In genomic region chr6:170291271-170292110, GRCh38 we compare ENCODE assay signal across 8 cellular contexts. TPM values are rescaled to one million over a fixed set of nuclear protein-coding genes. Genes with fewer than 3 reads are reported as not detected.
DNase-seq lines count a peak whose midpoint lies in the region; ATAC-seq and TF ChIP-seq lines count a peak whose summit lies in the region.

No MANE protein-coding gene starts in this region.

- H2AFZ ChIP-seq in neural progenitor cell (replicated peaks) = no peak overlapping the region

- peaks cover 41% of the 10 kb centered on the region for H4K20me1 ChIP-seq in neural progenitor cell (ENCODE audit: low read depth)

- peak overlapping the region in 1 of 2 donors; percentile 55 for H3K4me3 ChIP-seq in CD4-positive, alpha-beta memory T cell (ENCODE audit: low read length in 2 of 2)
- H3K4me3 ChIP-seq in HFF-Myc (replicated peaks; ENCODE audit: low read depth, low read length) (peak overlapping the region; percentile 29; the same call in 1 of the 2 replicates), neural progenitor cell (peak overlapping the region; percentile 94)

- peaks cover 41% of the 10 kb centered on the region for H3K79me2 ChIP-seq in neural progenitor cell (ENCODE audit: low read depth)

- peak overlapping the region; percentile 100 for H3K4me2 ChIP-seq in neural progenitor cell

- peaks cover 28 to 53% (median 38%) of the 10 kb centered on the region in 4 donors for H3K4me1 Mint-ChIP-seq in CD4-positive, alpha-beta memory T cell
- peaks cover 44% of the 10 kb centered on the region for H3K4me1 Mint-ChIP-seq in activated naive CD4-positive, alpha-beta T cell treated with anti-CD3 and anti-CD28 coated beads for 36 hours (ENCODE audit: low read depth)
- H3K4me1 Mint-ChIP-seq in neural progenitor cell = peaks cover 59% of the 10 kb centered on the region

- H3K9me3 Mint-ChIP-seq in CD4-positive, alpha-beta memory T cell = no peaks in the 10 kb centered on the region
- H3K9me3 Mint-ChIP-seq in activated naive CD4-positive, alpha-beta T cell treated with anti-CD3 and anti-CD28 coated beads for 36 hours = no peaks in the 10 kb centered on the region
- H3K9me3 Mint-ChIP-seq in neural progenitor cell = no peaks in the 10 kb centered on the region

- peaks cover 39 to 45% of the 10 kb centered on the region in 2 donors for H3K27me3 Mint-ChIP-seq in CD4-positive, alpha-beta memory T cell
- H3K27me3 Mint-ChIP-seq in activated naive CD4-positive, alpha-beta T cell treated with anti-CD3 and anti-CD28 coated beads for 36 hours (ENCODE audit: low read depth) = peaks cover 46% of the 10 kb centered on the region
- peaks cover 37% of the 10 kb centered on the region for H3K27me3 Mint-ChIP-seq in neural progenitor cell (ENCODE audit: insufficient read depth, low read depth)

- no peak for TF ChIP-seq CTCF in HFF-Myc (IDR thresholded peaks at IDR 0.05; ENCODE audit: low read depth, low read length, missing control alignments)
- TF ChIP-seq CTCF in neural progenitor cell (IDR thresholded peaks at IDR 0.05) = no peak

- H3K4me3 Mint-ChIP-seq in CD4-positive, alpha-beta memory T cell = peak overlapping the region; percentile 88 to 98 (median 90)
- H3K4me3 Mint-ChIP-seq in activated naive CD4-positive, alpha-beta T cell treated with anti-CD3 and anti-CD28 coated beads for 36 hours = peak overlapping the region; percentile 68
- H3K4me3 Mint-ChIP-seq in neural progenitor cell = peak overlapping the region; percentile 96

- H3K36me3 ChIP-seq in CD4-positive, alpha-beta memory T cell (ENCODE audit: insufficient read depth, low read length) = no peaks in the 10 kb centered on the region
- H3K36me3 ChIP-seq in neural progenitor cell = no peaks in the 10 kb centered on the region

- peaks cover 51% of the 10 kb centered on the region for H3K27me3 ChIP-seq in CD4-positive, alpha-beta memory T cell (ENCODE audit: insufficient read depth, low read length)
- H3K27me3 ChIP-seq in neural progenitor cell = peaks cover 60% of the 10 kb centered on the region

- POLR2A ChIA-PET in CD4-positive, alpha-beta memory T cell (lab: Charles Lee; ENCODE audit: partially characterized antibody) = interaction anchor here (0.9 to 5.1 kb wide), 9 partner anchors 11 to 341 kb away, joined by 3 to 47 read pairs (median 8); partner anchors contain the start of gene FAM120B

- H3K27ac Mint-ChIP-seq in CD4-positive, alpha-beta memory T cell = peak overlapping the region; percentile 7 to 84 (median 75)
- no peak overlapping the region for H3K27ac Mint-ChIP-seq in activated naive CD4-positive, alpha-beta T cell treated with anti-CD3 and anti-CD28 coated beads for 36 hours
- peak overlapping the region; percentile 98 for H3K27ac Mint-ChIP-seq in neural progenitor cell

- no peak for ATAC-seq in HG03565 (IDR thresholded peaks at IDR 0.05; ENCODE audit: unreplicated experiment)

- H3F3A ChIP-seq in neural progenitor cell (ENCODE audit: low read depth) = peaks cover 74% of the 10 kb centered on the region

- intact Hi-C loops in CD4-positive, alpha-beta memory T cell (cut with micrococcal nuclease) = loop anchor here (1.0 to 5.0 kb wide), 4 partner anchors 15 to 204 kb away; partner anchors contain the start of gene FAM120B
- intact Hi-C loops in activated naive CD4-positive, alpha-beta T cell treated with anti-CD3 and anti-CD28 coated beads for 36 hours (cut with micrococcal nuclease) = loop anchor here (1.0 to 10.0 kb wide), 13 partner anchors 114 to 1397 kb away; partner anchors contain the start of genes C6orf120 and WDR27
- intact Hi-C loops in head of caudate nucleus (cut with DNase I) = loop anchor here (5.0 to 10.0 kb wide), 3 partner anchors 117 to 459 kb away; no protein-coding TSS in a partner anchor

- H3K36me3 Mint-ChIP-seq in CD4-positive, alpha-beta memory T cell = peaks cover 0 to 7% of the 10 kb centered on the region in 2 donors
- peaks cover 3% of the 10 kb centered on the region for H3K36me3 Mint-ChIP-seq in activated naive CD4-positive, alpha-beta T cell treated with anti-CD3 and anti-CD28 coated beads for 36 hours (ENCODE audit: low read depth)
- H3K36me3 Mint-ChIP-seq in neural progenitor cell = peaks cover 17% of the 10 kb centered on the region

- CTCF ChIA-PET in CD4-positive, alpha-beta memory T cell (lab: Charles Lee; ENCODE audit: partially characterized antibody) = interaction anchor here (1.1 to 6.2 kb wide), 12 partner anchors 12 to 503 kb away, joined by 3 to 31 read pairs (median 5); no protein-coding TSS in a partner anchor
- CTCF ChIA-PET in activated naive CD4-positive, alpha-beta T cell treated with anti-CD3 and anti-CD28 coated beads for 36 hours (lab: Charles Lee) = interaction anchor here (0.6 to 2.8 kb wide), 5 partner anchors 12 to 501 kb away, joined by 3 to 15 read pairs (median 4); partner anchors contain the start of gene FAM120B

- no peaks in the 10 kb centered on the region for H3K9me3 ChIP-seq in CD4-positive, alpha-beta memory T cell (ENCODE audit: control insufficient read depth in 1 of 2, low read length in 2 of 2)
- no peaks in the 10 kb centered on the region for H3K9me3 ChIP-seq in neural progenitor cell (ENCODE audit: low read depth)

- DNase-seq in CD4-positive, alpha-beta memory T cell = peak; percentile 43 to 61 (median 43)
- DNase-seq in HFF-Myc (ENCODE audit: extremely low read depth, low read depth) = no peak
- peak; percentile 87 for DNase-seq in NCI-H526 treated with DMSO at 0.1 percent for 48 hours (lab: John Stamatoyannopoulos, UW)
- DNase-seq in activated naive CD4-positive, alpha-beta T cell treated with anti-CD3 and anti-CD28 coated beads for 36 hours = peak; percentile 69
- peak; percentile 68 to 94 (median 87) for DNase-seq in head of caudate nucleus
- DNase-seq in neural progenitor cell (ENCODE audit: low spot score) = peak; percentile 96
- DNase-seq in cerebellar nuclear complex (lab: John Stamatoyannopoulos, UW) = no peak

- no peak overlapping the region for H3K27ac ChIP-seq in CD4-positive, alpha-beta memory T cell (ENCODE audit: low read depth, low read length)
- H3K27ac ChIP-seq in neural progenitor cell = peak overlapping the region; percentile 91

- peaks cover 61% of the 10 kb centered on the region for H3K4me1 ChIP-seq in CD4-positive, alpha-beta memory T cell (ENCODE audit: insufficient read depth, low read length)
- peaks cover 62% of the 10 kb centered on the region for H3K4me1 ChIP-seq in neural progenitor cell

- H3K9ac ChIP-seq in neural progenitor cell = no peak overlapping the region

RNA-seq across cellular contexts. Expression of gene DLL1, which starts 0.6 kb away (rescaled TPM):
- total RNA-seq in CD4-positive, alpha-beta memory T cell = 1 to 10 TPM; 1.7 to 3.4 TPM
- polyA plus RNA-seq in CD4-positive, alpha-beta memory T cell = under 1 TPM in 1 of 2 donors, not detected in 1; 0.07 TPM
- total RNA-seq in activated naive CD4-positive, alpha-beta T cell treated with anti-CD3 and anti-CD28 coated beads for 36 hours = 1 to 10 TPM; 3.2 to 3.5 TPM
- total RNA-seq in neural progenitor cell (ENCODE audit: low replicate concordance) = 35.9 and 91.8 TPM in 2 replicates

RNA-seq across cellular contexts. Expression of gene FAM120B, which starts 15.1 kb away (rescaled TPM):
- 10 to 100 TPM; 46.8 to 48.6 TPM for total RNA-seq in CD4-positive, alpha-beta memory T cell
- polyA plus RNA-seq in CD4-positive, alpha-beta memory T cell = 10 to 100 TPM; 22.7 to 33.4 TPM
- total RNA-seq in activated naive CD4-positive, alpha-beta T cell treated with anti-CD3 and anti-CD28 coated beads for 36 hours = 10 to 100 TPM; 15.5 to 16.1 TPM
- total RNA-seq in neural progenitor cell (ENCODE audit: low replicate concordance) = 19.7 and 20.3 TPM in 2 replicates

Comparison
In these comparisons a context has a peak if more than half of its experiments do, and no peak if none do; other contexts are left out.
1. DNase-seq: peak in CD4-positive, alpha-beta memory T cell (5 of 5), NCI-H526 treated with DMSO at 0.1 percent for 48 hours (single experiment), activated naive CD4-positive, alpha-beta T cell treated with anti-CD3 and anti-CD28 coated beads for 36 hours (single experiment), head of caudate nucleus (42 of 42) and neural progenitor cell (single experiment); none in HFF-Myc (single experiment) and cerebellar nuclear complex (0 of 2).
2. Peak in every context shown above with its lines, with median percentiles within 50 percentile points of each other: H3K4me3 Mint-ChIP-seq.